Comparison of ENCODE assay signal across 8 cellular contexts in genomic region chr13:23889598-23890224, GRCh38. TPM values are rescaled to one million over a fixed set of nuclear protein-coding genes. Genes with fewer than 3 reads are reported as not detected.
A peak's percentile ranks its signal among the peaks of the same experiment; 100 is the strongest.
DNase-seq lines count a peak whose midpoint lies in the region; ATAC-seq, FAIRE-seq and TF ChIP-seq lines count a peak whose summit lies in the region.

No MANE protein-coding gene starts in this region.

- peaks cover 0 to 4% of the 10 kb centered on the region in 2 experiments for H3K36me3 ChIP-seq in keratinocyte (ENCODE audit: control insufficient read depth in 2 of 2, extremely low read depth in 1 of 2, insufficient read depth in 2 of 2, low read length in 2 of 2)
- H3K36me3 ChIP-seq in subcutaneous abdominal adipose tissue (ENCODE audit: control insufficient read depth in 5 of 5, insufficient read depth in 5 of 5, low read length in 5 of 5), result peaks cover 3 to 4% (median 4%) of the 10 kb centered on the region in 5 donors

- H3K27ac ChIP-seq in C4-2B (peak overlapping the region; percentile 86), keratinocyte (ENCODE audit: control insufficient read depth, insufficient read depth, low read length) (peak overlapping the region; percentile 91), subcutaneous abdominal adipose tissue (ENCODE audit: low read depth, low read length) (no peak overlapping the region)

- H2AFZ ChIP-seq in keratinocyte (ENCODE audit: control insufficient read depth, low read length), result peak overlapping the region; percentile 58

- intact Hi-C loops in activated CD8-positive, alpha-beta T cell treated with anti-CD3 and anti-CD28 coated beads for 36 hours (cut with micrococcal nuclease), result loop anchor here (5.0 kb wide), 1 partner anchor 433 kb away; no protein-coding TSS in a partner anchor

- peaks cover 12% of the 10 kb centered on the region for H3K4me1 ChIP-seq in keratinocyte (ENCODE audit: control insufficient read depth, extremely low read depth, insufficient read depth, low read length)
- peaks cover 5 to 21% (median 18%) of the 10 kb centered on the region in 5 donors for H3K4me1 ChIP-seq in subcutaneous abdominal adipose tissue (ENCODE audit: control insufficient read depth in 5 of 5, insufficient read depth in 5 of 5, low read length in 5 of 5)

- no peaks in the 10 kb centered on the region for H3K9me1 ChIP-seq in keratinocyte (ENCODE audit: control insufficient read depth, extremely low read depth, insufficient read depth, low read length)

- peaks cover 15% of the 10 kb centered on the region for H3K79me2 ChIP-seq in keratinocyte (ENCODE audit: control insufficient read depth, insufficient read depth, low read length)

- POLR2A ChIA-PET in activated CD8-positive, alpha-beta T cell treated with anti-CD3 and anti-CD28 coated beads for 36 hours (lab: Charles Lee), result interaction anchor here (0.6 to 1.5 kb wide), 2 partner anchors 311 to 590 kb away, joined by 4 read pairs; no protein-coding TSS in a partner anchor

- FAIRE-seq in keratinocyte (lab: Jason Lieb, UNC), result no peak

- H3K4me2 ChIP-seq in keratinocyte (ENCODE audit: control insufficient read depth, extremely low read depth, insufficient read depth, low read depth, low read length), result peak overlapping the region; percentile 97

- dilution Hi-C loops in keratinocyte (cut with MboI; ENCODE audit: extremely low pct_ligation_motif_present, low sequenced_read_pairs), result no loop called here

- H3K27me3 ChIP-seq in keratinocyte (ENCODE audit: control insufficient read depth, extremely low read depth, insufficient read depth, low read length) (no peaks in the 10 kb centered on the region), subcutaneous abdominal adipose tissue (ENCODE audit: control insufficient read depth in 5 of 5, insufficient read depth in 4 of 5, low read length in 5 of 5) (no peaks in the 10 kb centered on the region)

- peaks cover 5% of the 10 kb centered on the region for H3K36me3 Mint-ChIP-seq in activated CD8-positive, alpha-beta T cell treated with anti-CD3 and anti-CD28 coated beads for 36 hours (ENCODE audit: low read depth)

- H3K4me1 Mint-ChIP-seq in activated CD8-positive, alpha-beta T cell treated with anti-CD3 and anti-CD28 coated beads for 36 hours (ENCODE audit: low read depth), result peaks cover 22% of the 10 kb centered on the region

- H3K9me3 ChIP-seq in keratinocyte (ENCODE audit: control insufficient read depth, low read depth, low read length) (no peaks in the 10 kb centered on the region), subcutaneous abdominal adipose tissue (ENCODE audit: control insufficient read depth in 5 of 5, low read length in 5 of 5) (no peaks in the 10 kb centered on the region)

- no peak for DNase-seq in activated CD8-positive, alpha-beta T cell treated with anti-CD3 and anti-CD28 coated beads for 36 hours
- no peak for DNase-seq in keratinocyte (ENCODE audit: low read depth, low spot score)
- DNase-seq in stimulated activated CD4-positive, alpha-beta T cell treated with anti-CD3 and anti-CD28 coated beads, Interleukin-1b, Interleukin-23, amount 100 ng/mL, for 48 hours, result no peak

- TF ChIP-seq CTCF in C4-2B (conservative IDR thresholded peaks at IDR 0.05) (peak; percentile 88), keratinocyte (optimal IDR thresholded peaks at IDR 0.05 in 1 of 3, IDR thresholded peaks at IDR 0.05 in 1 of 3, conservative IDR thresholded peaks at IDR 0.05 in 1 of 3; ENCODE audit: extremely low read depth in 1 of 3, insufficient read depth in 2 of 3, low read length in 3 of 3) (no peak)
- no peak for TF ChIP-seq CTCF in activated CD8-positive, alpha-beta T cell treated with anti-CD3 and anti-CD28 coated beads for 36 hours (IDR thresholded peaks at IDR 0.05)

- CTCF ChIA-PET in activated CD8-positive, alpha-beta T cell treated with anti-CD3 and anti-CD28 coated beads for 36 hours (lab: Charles Lee), result interaction anchor here (0.7 to 1.6 kb wide), 8 partner anchors 10 to 339 kb away, joined by 3 to 6 read pairs (median 4); no protein-coding TSS in a partner anchor

- peak overlapping the region; percentile 95 for H3K9ac ChIP-seq in keratinocyte (ENCODE audit: control insufficient read depth, extremely low read depth, insufficient read depth, low read length)
- H3K9ac ChIP-seq in subcutaneous abdominal adipose tissue (ENCODE audit: low read length in 5 of 5), result peak overlapping the region in 4 of 5 donors; percentile 28 to 97 (median 88)

- no peaks in the 10 kb centered on the region for H3K9me3 Mint-ChIP-seq in activated CD8-positive, alpha-beta T cell treated with anti-CD3 and anti-CD28 coated beads for 36 hours

- H3K4me3 Mint-ChIP-seq in activated CD8-positive, alpha-beta T cell treated with anti-CD3 and anti-CD28 coated beads for 36 hours, result peak overlapping the region; percentile 83

- H3K27ac Mint-ChIP-seq in activated CD8-positive, alpha-beta T cell treated with anti-CD3 and anti-CD28 coated beads for 36 hours, result peak overlapping the region; percentile 70

- H3K4me3 ChIP-seq in keratinocyte (ENCODE audit: control insufficient read depth in 2 of 3, extremely low read depth in 1 of 3, insufficient read depth in 2 of 3, low read depth in 1 of 3, low read length in 3 of 3) (peak overlapping the region; percentile 74 to 95 (median 91)), subcutaneous abdominal adipose tissue (ENCODE audit: low read depth in 1 of 5, low read length in 5 of 5) (peak overlapping the region; percentile 41 to 98 (median 94))

- H3K27me3 Mint-ChIP-seq in activated CD8-positive, alpha-beta T cell treated with anti-CD3 and anti-CD28 coated beads for 36 hours, result no peaks in the 10 kb centered on the region

- no peaks in the 10 kb centered on the region for H4K20me1 ChIP-seq in keratinocyte (ENCODE audit: control insufficient read depth, extremely low read depth, insufficient read depth, low read length)

- ATAC-seq in GM19035 (IDR thresholded peaks at IDR 0.05; ENCODE audit: unreplicated experiment) (peak; percentile 18), HG03565 (IDR thresholded peaks at IDR 0.05; ENCODE audit: unreplicated experiment) (peak; percentile 6), HG02763 (IDR thresholded peaks at IDR 0.05; ENCODE audit: unreplicated experiment) (no peak)
- ATAC-seq in activated CD8-positive, alpha-beta T cell treated with anti-CD3 and anti-CD28 coated beads for 36 hours, result no peak

RNA-seq across cellular contexts. Expression of gene MIPEP, which starts 0.5 kb away (rescaled TPM):
- 10 to 100 TPM; 17.2 to 18.5 TPM for total RNA-seq in activated CD8-positive, alpha-beta T cell treated with anti-CD3 and anti-CD28 coated beads for 36 hours
- polyA plus RNA-seq in keratinocyte, result 26.3 to 35.0 TPM (median 29.0 TPM) in 3 replicates
- 11.7 TPM for polyA plus RNA-seq in keratinocyte (2011; ENCODE audit: low read depth)
- 22.6 and 24.9 TPM in 2 replicates for polyA plus RNA-seq in keratinocyte (2011; cell fraction: cytosol; rRNA removed)
- 30.3 and 34.1 TPM in 2 replicates for polyA plus RNA-seq in keratinocyte (2011; cell fraction: nucleus; rRNA removed)
- 27.9 and 30.6 TPM in 2 replicates for polyA plus RNA-seq in keratinocyte (2012; ENCODE audit: low replicate concordance)
- 4.1 to 25.8 TPM (median 24.5 TPM) in 3 replicates for polyA minus RNA-seq in keratinocyte
- polyA minus RNA-seq in keratinocyte (2011; cell fraction: cytosol; rRNA and poly(A)+ RNA removed), result 13.6 TPM
- 13.4 and 23.0 TPM in 2 replicates for polyA minus RNA-seq in keratinocyte (2011; cell fraction: nucleus; rRNA and poly(A)+ RNA removed)

RNA-seq across cellular contexts. Expression of gene C1QTNF9B, which starts 7.6 kb away (rescaled TPM):
- total RNA-seq in activated CD8-positive, alpha-beta T cell treated with anti-CD3 and anti-CD28 coated beads for 36 hours, result not detected
- not detected in 3 replicates for polyA plus RNA-seq in keratinocyte
- polyA plus RNA-seq in keratinocyte (2011; ENCODE audit: low read depth), result not detected
- polyA plus RNA-seq in keratinocyte (2011; cell fraction: cytosol; rRNA removed), result not detected in 2 replicates
- not detected in 2 replicates for polyA plus RNA-seq in keratinocyte (2011; cell fraction: nucleus; rRNA removed)
- polyA plus RNA-seq in keratinocyte (2012; ENCODE audit: low replicate concordance), result 0.32 TPM in 1 of 2 replicates, not detected in the other
- not detected in 3 replicates for polyA minus RNA-seq in keratinocyte
- polyA minus RNA-seq in keratinocyte (2011; cell fraction: cytosol; rRNA and poly(A)+ RNA removed), result not detected
- polyA minus RNA-seq in keratinocyte (2011; cell fraction: nucleus; rRNA and poly(A)+ RNA removed), result not detected in 2 replicates

Comparison
In these comparisons a context has a peak if more than half of its experiments do, and no peak if none do; other contexts are left out.
1. ATAC-seq: peak in GM19035 (single experiment) and HG03565 (single experiment); none in activated CD8-positive, alpha-beta T cell treated with anti-CD3 and anti-CD28 coated beads for 36 hours (single experiment) and HG02763 (single experiment).